12 cellular contexts compared by ENCODE assay signal in genomic region chr4:766559-767283, GRCh38. TPM values are rescaled to one million over a fixed set of nuclear protein-coding genes. Genes with fewer than 3 reads are reported as not detected.
DNase-seq lines count a peak whose midpoint lies in the region; ATAC-seq, FAIRE-seq and TF ChIP-seq lines count a peak whose summit lies in the region.
"Had no signal": no experiment of that assay in that cellular context is flagged by ENCODE, and none has a peak within 500 bp of the region (broad histone marks: within the 10 kb centered on the region; RNA-seq: fewer than 3 reads in every experiment).

No MANE protein-coding gene starts in this region.

- H3K18ac ChIP-seq in H1 (ENCODE audit: extremely low read depth, low read length), result no peak overlapping the region

- peaks cover 48 to 78% of the 10 kb centered on the region in 2 experiments for H3K36me3 ChIP-seq in SK-N-SH (replicated peaks in 1 of 2; ENCODE audit: control insufficient read depth in 1 of 2, insufficient read depth in 2 of 2, low read length in 1 of 2)
- H3K36me3 ChIP-seq in PC-9 (ENCODE audit: low read depth), result peaks cover 17% of the 10 kb centered on the region
- H3K36me3 ChIP-seq in H1 (ENCODE audit: control insufficient read depth in 2 of 4, insufficient read depth in 4 of 4, low read length in 3 of 4), result peaks cover 6 to 40% (median 25%) of the 10 kb centered on the region in 4 experiments; a peak in 7 of 8 replicates
- H3K36me3 ChIP-seq in mesodermal cell (ENCODE audit: control insufficient read depth, insufficient read depth, low read length), result peaks cover 92% of the 10 kb centered on the region

- H3K4me1 ChIP-seq in SK-N-SH (ENCODE audit: control insufficient read depth in 1 of 2, insufficient read depth in 2 of 2, low read depth in 1 of 2, low read length in 1 of 2), result peaks cover 0 to 12% of the 10 kb centered on the region in 2 experiments; a peak in 1 of 4 replicates
- no peaks in the 10 kb centered on the region for H3K4me1 ChIP-seq in PC-9 (replicated peaks; ENCODE audit: insufficient read depth)
- H3K4me1 ChIP-seq in H1 (replicated peaks in 1 of 4; ENCODE audit: control insufficient read depth in 3 of 4, insufficient read depth in 4 of 4, low read length in 3 of 4), result no peaks in the 10 kb centered on the region
- peaks cover 9% of the 10 kb centered on the region for H3K4me1 ChIP-seq in mesodermal cell (ENCODE audit: control insufficient read depth, insufficient read depth, low read length, poor library complexity, severe bottlenecking)

- CTCF ChIA-PET in SK-N-SH (lab: Yijun Ruan, JAX), result interaction anchor here (0.6 to 3.4 kb wide), 3 partner anchors 9 to 24 kb away, joined by 3 to 16 read pairs (median 3); no protein-coding TSS in a partner anchor
- CTCF ChIA-PET in PC-9 (lab: Charles Lee), result no interaction called here
- CTCF ChIA-PET in H1 (lab: Charles Lee; ENCODE audit: partially characterized antibody), result interaction anchor here (0.6 to 1.3 kb wide), 7 partner anchors 13 to 165 kb away, joined by 3 to 5 read pairs (median 3); no protein-coding TSS in a partner anchor

- no peak overlapping the region for H2BK15ac ChIP-seq in H1 (ENCODE audit: low read length)

- no peak for TF ChIP-seq RAD21 in SK-N-SH (IDR thresholded peaks at IDR 0.05; ENCODE audit: low read length)
- no peak for TF ChIP-seq RAD21 in H1 (IDR thresholded peaks at IDR 0.05 in 1 of 2, conservative IDR thresholded peaks at IDR 0.05 in 1 of 2; ENCODE audit: low read depth in 2 of 2, low read length in 2 of 2)

- BruUV-seq in PC-9 (replicated peaks; lab: Mats Ljungman, UMichigan), result TSS peak; percentile 19

- no peaks in the 10 kb centered on the region for H3K23me2 ChIP-seq in H1 (ENCODE audit: low read depth, low read length)

- H3K56ac ChIP-seq in H1 (replicated peaks; ENCODE audit: insufficient read length, low read depth, low read length), result no peak overlapping the region

- peak overlapping the region; percentile 18 to 22; a peak in 1 of 4 replicates for H3K27ac ChIP-seq in SK-N-SH (ENCODE audit: low read depth in 2 of 2, low read length in 1 of 2)
- 0 out of 2 replicates have a peak overlapping the region, but pooled peaks have one; percentile 5 for H3K27ac ChIP-seq in PC-9
- no peak overlapping the region for H3K27ac ChIP-seq in H1 (ENCODE audit: low read depth, low read length)
- H3K27ac ChIP-seq in mesodermal cell (ENCODE audit: low read depth, low read length, severe bottlenecking), result peak overlapping the region; percentile 36
- H3K27ac ChIP-seq: A549 had no signal

- peak; percentile 28 for DNase-seq in SK-N-SH
- DNase-seq in PC-9, result no peak
- no peak for DNase-seq in H1 (ENCODE audit: low read depth in 1 of 2, low spot score in 2 of 2)
- DNase-seq in kidney glomerular epithelial cell (lab: John Stamatoyannopoulos, UW), result no peak
- no peak for DNase-seq in GM19240 (ENCODE audit: insufficient read length, low spot score)
- no peak for DNase-seq in NCI-H1436 (lab: John Stamatoyannopoulos, UW)
- DNase-seq: T-helper 9 cell had no signal

- H3K4ac ChIP-seq in H1 (replicated peaks; ENCODE audit: insufficient read length, low read depth, low read length), result no peak overlapping the region

- H3K9me2 ChIP-seq in SK-N-SH (no peaks in the 10 kb centered on the region), PC-9 (ENCODE audit: insufficient read depth) (no peaks in the 10 kb centered on the region)

- no peak overlapping the region for H2BK20ac ChIP-seq in H1 (ENCODE audit: low read length)

- H4K5ac ChIP-seq in H1 (ENCODE audit: insufficient read length, low read depth, low read length), result no peak overlapping the region

- H4K91ac ChIP-seq in H1 (replicated peaks; ENCODE audit: insufficient read length, low read length), result no peak overlapping the region

- no peak overlapping the region for H3K23ac ChIP-seq in H1 (ENCODE audit: insufficient read length)

- peaks cover 24% of the 10 kb centered on the region for H3F3A ChIP-seq in SK-N-SH (replicated peaks; ENCODE audit: insufficient read depth)
- H3F3A ChIP-seq in PC-9 (ENCODE audit: insufficient read depth, low read depth), result peaks cover 76% of the 10 kb centered on the region

- WGBS in SK-N-SH (ENCODE audit: low lambda C conversion rate), result 91% methylated on average over 14 of the region's 21 CpGs
- 81% methylated on average over 21 of the region's 21 CpGs; no CpG with 5 or more reads in 1 of the 2 experiments for WGBS in H1 (ENCODE audit: extremely low coverage in 1 of 2, insufficient coverage in 1 of 2, insufficient read length in 1 of 2, insufficient replicate concordance in 2 of 2, low coverage in 1 of 2, low lambda C conversion rate in 2 of 2, missing lambda C conversion rate in 1 of 2), 2 experiments
- 85 to 92% methylated on average over 13 to 14 of the region's 21 CpGs for WGBS in mesodermal cell (ENCODE audit: insufficient coverage in 2 of 2), 2 experiments

- no peak overlapping the region for H3K4me2 ChIP-seq in SK-N-SH
- no peak overlapping the region for H3K4me2 ChIP-seq in PC-9
- no peak overlapping the region for H3K4me2 ChIP-seq in H1 (ENCODE audit: insufficient read depth in 1 of 2, low read depth in 2 of 2, low read length in 2 of 2)
- H3K4me2 ChIP-seq: A549 had no signal

- H4K8ac ChIP-seq in H1 (ENCODE audit: extremely low read depth, insufficient read depth, low read length), result no peak overlapping the region

- no peaks in the 10 kb centered on the region for H3K27me3 ChIP-seq in SK-N-SH (ENCODE audit: insufficient read depth)
- H3K27me3 ChIP-seq in PC-9 (ENCODE audit: insufficient read depth, low read depth), result no peaks in the 10 kb centered on the region
- no peaks in the 10 kb centered on the region for H3K27me3 ChIP-seq in H1 (replicated peaks in 1 of 4; ENCODE audit: control insufficient read depth in 3 of 4, extremely low read depth in 1 of 4, insufficient read depth in 3 of 4, low read length in 3 of 4)
- H3K27me3 ChIP-seq: gastroesophageal sphincter had no signal

- TF ChIP-seq CTCF in SK-N-SH (IDR thresholded peaks at IDR 0.05) (no peak), PC-9 (conservative IDR thresholded peaks at IDR 0.05) (no peak), H1 (IDR thresholded peaks at IDR 0.05; ENCODE audit: control extremely low read depth in 1 of 3, insufficient read depth in 1 of 3, low read depth in 1 of 3, low read length in 3 of 3) (no peak)

- POLR2A ChIA-PET in SK-N-SH (lab: Yijun Ruan, JAX) (interaction anchor here (0.6 kb wide), 1 partner anchor 58 kb away, joined by 3 read pairs; no protein-coding TSS in a partner anchor), PC-9 (lab: Charles Lee; ENCODE audit: unreplicated experiment) (interaction anchor here (0.7 kb wide), 1 partner anchor 439 kb away, joined by 4 read pairs; no protein-coding TSS in a partner anchor), H1 (lab: Charles Lee; ENCODE audit: partially characterized antibody) (interaction anchor here (0.5 to 2.8 kb wide), 10 partner anchors 9 to 268 kb away, joined by 3 to 13 read pairs (median 4); no protein-coding TSS in a partner anchor)

- H3K14ac ChIP-seq in H1 (ENCODE audit: insufficient read length), result no peak overlapping the region

- H3K79me1 ChIP-seq in H1 (ENCODE audit: low read depth, low read length), result peaks cover 6% of the 10 kb centered on the region; the same call in 1 of the 2 replicates

- no peak for TF ChIP-seq EP300 in SK-N-SH (IDR thresholded peaks at IDR 0.05; ENCODE audit: borderline replicate concordance in 1 of 2, low read depth in 1 of 2, low read length in 1 of 2)
- no peak for TF ChIP-seq EP300 in H1 (IDR thresholded peaks at IDR 0.05; ENCODE audit: borderline replicate concordance in 1 of 2, low read depth in 2 of 2, low read length in 2 of 2)

- H2AFZ ChIP-seq in SK-N-SH (ENCODE audit: low read depth), result no peak overlapping the region
- H2AFZ ChIP-seq in PC-9, result no peak overlapping the region
- no peak overlapping the region for H2AFZ ChIP-seq in H1 (ENCODE audit: low read length)

- peaks cover 53% of the 10 kb centered on the region for H3K79me2 ChIP-seq in SK-N-SH (ENCODE audit: insufficient read depth)
- peaks cover 5% of the 10 kb centered on the region; the same call in 1 of the 2 replicates for H3K79me2 ChIP-seq in PC-9 (ENCODE audit: low read depth)
- H3K79me2 ChIP-seq in H1 (ENCODE audit: control insufficient read depth in 1 of 2, insufficient read depth in 2 of 2, low read length in 2 of 2), result peaks cover 0 to 17% of the 10 kb centered on the region in 2 experiments; a peak in 3 of 4 replicates

- TF ChIP-seq POLR2A in H1 (IDR thresholded peaks at IDR 0.05; ENCODE audit: control extremely low read depth in 1 of 2, low read depth in 2 of 2, low read length in 2 of 2), result no peak; a peak in 1 of 3 replicates

- H2BK120ac ChIP-seq in H1 (replicated peaks; ENCODE audit: low read depth, low read length), result no peak overlapping the region

- H3K4me3 ChIP-seq in SK-N-SH (ENCODE audit: low read depth in 2 of 2, low read length in 1 of 2) (no peak overlapping the region), PC-9 (no peak overlapping the region), H1 (ENCODE audit: extremely low read depth in 1 of 4, insufficient read depth in 2 of 4, low read depth in 3 of 4, low read length in 4 of 4) (no peak overlapping the region), mesodermal cell (ENCODE audit: extremely low read depth, insufficient read depth, low read length, poor library complexity, severe bottlenecking) (no peak overlapping the region)
- H3K4me3 ChIP-seq: A549, gastroesophageal sphincter had no signal

- no peak for FAIRE-seq in H1 (lab: Jason Lieb, UNC)
- FAIRE-seq: A549, urothelium cell line had no signal

- no peak overlapping the region for H2AK5ac ChIP-seq in H1 (ENCODE audit: low read depth, low read length)

- no peak overlapping the region for H2BK12ac ChIP-seq in H1 (ENCODE audit: low read depth, low read length)

- H3K9me3 ChIP-seq in SK-N-SH (no peaks in the 10 kb centered on the region), PC-9 (ENCODE audit: insufficient read depth, low read depth) (no peaks in the 10 kb centered on the region), H1 (ENCODE audit: insufficient read depth in 2 of 2, low read depth in 1 of 2, low read length in 1 of 2) (peaks cover 6 to 11% of the 10 kb centered on the region in 2 experiments; a peak in 2 of 4 replicates), mesodermal cell (ENCODE audit: control insufficient read depth, low read length) (no peaks in the 10 kb centered on the region)
- H3K9me3 ChIP-seq: A549 had no signal

- intact Hi-C loops in PC-9 (cut with micrococcal nuclease; ENCODE audit: unreplicated experiment), result no loop called here

- peak overlapping the region; percentile 35; the same call in 1 of the 2 replicates for H2BK5ac ChIP-seq in H1 (ENCODE audit: low read depth, low read length)

- ATAC-seq in SK-N-SH treated with all-trans-retinoic acid at 6 μM for 48 hours, result no peak

- H4K20me1 ChIP-seq in SK-N-SH (ENCODE audit: insufficient read depth) (peaks cover 79% of the 10 kb centered on the region), PC-9 (ENCODE audit: insufficient read depth) (peaks cover 91% of the 10 kb centered on the region), H1 (replicated peaks in 1 of 2; ENCODE audit: control insufficient read depth in 1 of 2, insufficient read depth in 2 of 2, low read length in 2 of 2) (peaks cover 11 to 28% of the 10 kb centered on the region in 2 experiments)

- H3K9ac ChIP-seq in SK-N-SH (no peak overlapping the region), H1 (replicated peaks in 1 of 4; ENCODE audit: extremely low read depth in 1 of 4, low read depth in 3 of 4, low read length in 3 of 4) (peak overlapping the region in 1 of 4 experiments; percentile 4; a peak in 1 of 7 replicates)

RNA-seq across cellular contexts. Expression of gene CPLX1, which starts 59.2 kb away (rescaled TPM):
- polyA plus RNA-seq in SK-N-SH (2012; rRNA removed), result 0.56 and 0.65 TPM in 2 replicates
- 0.86 and 1.2 TPM in 2 replicates for polyA plus RNA-seq in SK-N-SH (2012; cell fraction: cytosol; rRNA removed)
- 0.66 and 1.7 TPM in 2 replicates for polyA plus RNA-seq in SK-N-SH (2012; cell fraction: nucleus; rRNA removed)
- 2.2 and 3.9 TPM in 2 replicates for total RNA-seq in PC-9 (2021)
- total RNA-seq in H1 (2021; fragmentation: NEBNext Ultra II Directional; extraction: Animal tissue kit (Norgen Biotek cat#: 25700)), result 0.56 and 0.67 TPM in 2 replicates
- 0.32 and 1.3 TPM in 2 replicates for polyA plus RNA-seq in H1 (2011; rRNA removed)
- 0.35 TPM for polyA plus RNA-seq in H1 (2011; cell fraction: cytosol; rRNA removed)
- 3.7 TPM for polyA plus RNA-seq in H1 (2011; cell fraction: nucleus; rRNA removed)
- polyA plus RNA-seq in H1 (2012, experiment 1 of 2), result 0.76 to 1.5 TPM (median 1.1 TPM) in 4 replicates
- polyA plus RNA-seq in H1 (2012, experiment 2 of 2), result 0.46 TPM
- polyA plus RNA-seq in H1 (2013, experiment 1 of 2), result 0.63 TPM
- polyA plus RNA-seq in H1 (2013, experiment 2 of 2), result 0.74 TPM
- 0.07 TPM in 1 of 2 replicates, not detected in the other for polyA minus RNA-seq in H1 (2011; rRNA and poly(A)+ RNA removed)
- not detected for polyA minus RNA-seq in H1 (2011; cell fraction: cytosol; rRNA and poly(A)+ RNA removed)
- not detected for polyA minus RNA-seq in H1 (2011; cell fraction: nucleus; rRNA and poly(A)+ RNA removed)
- 0.22 TPM for polyA plus RNA-seq in mesodermal cell (2013, experiment 1 of 2)
- 0.20 TPM for polyA plus RNA-seq in mesodermal cell (2013, experiment 2 of 2)

Comparison
In these comparisons a context has a peak if more than half of its experiments do, and no peak if none do; other contexts are left out.
1. Of the 17 proteins assayed by ChIP-seq in both H1 and SK-N-SH: peak only in H1: POLR2AphosphoS5; only in SK-N-SH: none; in both: none; in neither: 16.